9 cellular contexts compared by ENCODE assay signal in genomic region chr10:101297901-101298451, GRCh38. TPM values are rescaled to one million over a fixed set of nuclear protein-coding genes. Genes with fewer than 3 reads are reported as not detected.
DNase-seq lines count a peak whose midpoint lies in the region; ATAC-seq and TF ChIP-seq lines count a peak whose summit lies in the region.
"Had no signal": no experiment of that assay in that cellular context is flagged by ENCODE, and none has a peak within 500 bp of the region (broad histone marks: within the 10 kb centered on the region; RNA-seq: fewer than 3 reads in every experiment).

No MANE protein-coding gene starts in this region.

- H3K4me1 Mint-ChIP-seq in CD14-positive monocyte (no peaks in the 10 kb centered on the region), glutamatergic neuron (ENCODE audit: low read depth, unreplicated experiment) (peaks cover 13% of the 10 kb centered on the region)

- H3K9me3 ChIP-seq in HAP-1 = no peaks in the 10 kb centered on the region

- peak; percentile 56 for DNase-seq in CD14-positive monocyte (ENCODE audit: low spot score)
- peak; percentile 68 to 92 for DNase-seq in HAP-1 (ENCODE audit: low spot score in 2 of 2)
- DNase-seq in RWPE1 (ENCODE audit: low spot score) = peak; percentile 73
- peak; percentile 74 for DNase-seq in activated gamma-delta T cell treated with Interleukin-2 at 50 U/mL for 16 hours
- peak; percentile 88 for DNase-seq in glutamatergic neuron
- peak; percentile 72 for DNase-seq in sciatic nerve (ENCODE audit: low spot score)

- H3K27ac Mint-ChIP-seq in CD14-positive monocyte = no peak overlapping the region
- H3K27ac Mint-ChIP-seq in glutamatergic neuron (ENCODE audit: unreplicated experiment) = no peak overlapping the region
- H3K27ac Mint-ChIP-seq: IgD-negative memory B cell had no signal

- H3K4me1 ChIP-seq in HAP-1 = peaks cover 5% of the 10 kb centered on the region

- H3K27ac ChIP-seq in RWPE1 = no peak overlapping the region

- H3K4me3 Mint-ChIP-seq in CD14-positive monocyte (no peak overlapping the region), glutamatergic neuron (ENCODE audit: unreplicated experiment) (no peak overlapping the region)
- H3K4me3 Mint-ChIP-seq: IgD-negative memory B cell had no signal

- in situ Hi-C loops in HAP-1 (cut with MboI; ENCODE audit: low sequenced_read_pairs) = loop anchor here (10.0 kb wide), 2 partner anchors 143 to 267 kb away; no protein-coding TSS in a partner anchor

- H3K27me3 ChIP-seq in HAP-1 (ENCODE audit: low read depth) = no peaks in the 10 kb centered on the region

- no peaks in the 10 kb centered on the region for H3K36me3 ChIP-seq in HAP-1 (replicated peaks)

- CTCF ChIA-PET in RWPE1 (lab: Yijun Ruan, JAX) = interaction anchor here (0.5 to 7.7 kb wide), 23 partner anchors 8 to 291 kb away, joined by 3 to 50 read pairs (median 4); partner anchors contain the start of gene BTRC

- H3K9me3 Mint-ChIP-seq in CD14-positive monocyte (peaks cover 0 to 3% (median 0%) of the 10 kb centered on the region in 7 donors), glutamatergic neuron (ENCODE audit: unreplicated experiment) (peaks cover 6% of the 10 kb centered on the region)
- H3K9me3 Mint-ChIP-seq: IgD-negative memory B cell had no signal

- ATAC-seq in sciatic nerve = peak; percentile 62
- no peak for ATAC-seq in HG03045 (IDR thresholded peaks at IDR 0.05; ENCODE audit: unreplicated experiment)
- ATAC-seq in GM18511 (IDR thresholded peaks at IDR 0.05; ENCODE audit: unreplicated experiment) = no peak

- no peaks in the 10 kb centered on the region for H3K36me3 Mint-ChIP-seq in CD14-positive monocyte
- H3K36me3 Mint-ChIP-seq in glutamatergic neuron (ENCODE audit: unreplicated experiment) = no peaks in the 10 kb centered on the region

- TF ChIP-seq CTCF in CD14-positive monocyte (IDR thresholded peaks at IDR 0.05) (peak; percentile 98), RWPE1 (conservative IDR thresholded peaks at IDR 0.05; ENCODE audit: low read depth) (peak; percentile 84), glutamatergic neuron (IDR thresholded peaks at IDR 0.05; ENCODE audit: partially characterized antibody, unreplicated experiment) (peak; percentile 97)

- H3K27me3 Mint-ChIP-seq in CD14-positive monocyte (ENCODE audit: low read depth in 3 of 3) (peaks cover 51 to 74% (median 55%) of the 10 kb centered on the region in 3 donors), glutamatergic neuron (ENCODE audit: unreplicated experiment) (peaks cover 13% of the 10 kb centered on the region)

- POLR2A ChIA-PET in RWPE1 (lab: Yijun Ruan, JAX; ENCODE audit: low non-redundant PET) = no interaction called here

- intact Hi-C loops in CD14-positive monocyte (cut with micrococcal nuclease) = no loop called here
- intact Hi-C loops in sciatic nerve (cut with DNase I) = no loop called here

- H3K4me3 ChIP-seq in HAP-1 = no peak overlapping the region

RNA-seq across cellular contexts. Expression of gene BTRC, which starts 56.0 kb away (rescaled TPM):
- 1 to 10 TPM; 2.8 to 4.3 TPM for polyA plus RNA-seq in CD14-positive monocyte
- total RNA-seq in glutamatergic neuron (ENCODE audit: unreplicated experiment) (28.9 TPM), sciatic nerve (24.3 TPM)
